Comparison of ENCODE assay signal across 5 cellular contexts in genomic region chr13:108812165-108812564, GRCh38.
"Had no signal": no experiment of that assay in that cellular context is flagged by ENCODE, and none has a peak within 500 bp of the region (broad histone marks: within the 10 kb centered on the region; RNA-seq: fewer than 3 reads in every experiment).

No MANE protein-coding gene starts in this region.

- FAIRE-seq: H1, HepG2 had no signal

- DNase-seq: H9, HCEC 1CT, KBM-7 had no signal
